Comparison of ENCODE assay signal across 28 cellular contexts in genomic region chr18:24611075-24611474, GRCh38.
"Had no signal": no experiment of that assay in that cellular context is flagged by ENCODE, and none has a peak within 500 bp of the region (broad histone marks: within the 10 kb centered on the region; RNA-seq: fewer than 3 reads in every experiment).

No MANE protein-coding gene starts in this region.

- H3K27ac Mint-ChIP-seq: activated CD4-positive, alpha-beta memory T cell treated with anti-CD3 and anti-CD28 coated beads for 36 hours; activated CD4-positive, alpha-beta T cell treated with anti-CD3 and anti-CD28 coated beads, Interleukin-2, amount 10 ng/mL, durations not matched to agents 24 days and 14 days; activated naive CD4-positive, alpha-beta T cell treated with anti-CD3 and anti-CD28 coated beads, Interleukin-2, amount 50 U/mL, for 72 hours; activated naive CD8-positive, alpha-beta T cell treated with anti-CD3 and anti-CD28 coated beads, Interleukin-2, amount 50 U/mL, for 24 hours had no signal

- H3K27me3 ChIP-seq: ascending aorta, body of pancreas, MG63, Peyer's patch, SJCRH30 had no signal

- H3K27ac ChIP-seq: ascending aorta, body of pancreas, Peyer's patch, RWPE1, SJCRH30 had no signal

- H3K4me3 Mint-ChIP-seq: activated CD4-positive, alpha-beta memory T cell treated with anti-CD3 and anti-CD28 coated beads for 36 hours; activated CD4-positive, alpha-beta T cell treated with anti-CD3 and anti-CD28 coated beads, Interleukin-2, amount 10 ng/mL, durations not matched to agents 24 days and 14 days; activated naive CD8-positive, alpha-beta T cell treated with anti-CD3 and anti-CD28 coated beads, Interleukin-2, amount 50 U/mL, for 24 hours; activated T-cell treated with anti-CD3 and anti-CD28 coated beads, Interleukin-2, amount 50 U/mL, for 4 hours; central memory CD8-positive, alpha-beta T cell had no signal

- H3K36me3 Mint-ChIP-seq: activated CD4-positive, alpha-beta memory T cell treated with anti-CD3 and anti-CD28 coated beads for 36 hours; activated naive CD4-positive, alpha-beta T cell treated with anti-CD3 and anti-CD28 coated beads, Interleukin-2, amount 50 U/mL, for 72 hours had no signal

- H3K4me2 ChIP-seq: SK-N-SH had no signal

- H3K9ac ChIP-seq: SK-N-SH had no signal

- H3K36me3 ChIP-seq: ascending aorta, MG63, Peyer's patch, SJCRH30 had no signal

- H3K4me1 ChIP-seq: ascending aorta, body of pancreas, Peyer's patch, SJCRH30 had no signal

- H3K4me3 ChIP-seq: ascending aorta, body of pancreas, MG63, Peyer's patch, SJCRH30 had no signal

- H3K4me1 Mint-ChIP-seq: activated CD4-positive, alpha-beta T cell treated with anti-CD3 and anti-CD28 coated beads, Interleukin-2, amount 10 ng/mL, durations not matched to agents 24 days and 14 days; activated naive CD8-positive, alpha-beta T cell treated with anti-CD3 and anti-CD28 coated beads, Interleukin-2, amount 50 U/mL, for 24 hours; central memory CD8-positive, alpha-beta T cell had no signal

- H3K9me3 Mint-ChIP-seq: activated CD4-positive, alpha-beta memory T cell treated with anti-CD3 and anti-CD28 coated beads for 36 hours; activated CD4-positive, alpha-beta T cell treated with anti-CD3 and anti-CD28 coated beads, Interleukin-2, amount 10 ng/mL, durations not matched to agents 24 days and 14 days; activated naive CD8-positive, alpha-beta T cell treated with anti-CD3 and anti-CD28 coated beads, Interleukin-2, amount 50 U/mL, for 24 hours; activated T-cell treated with anti-CD3 and anti-CD28 coated beads, Interleukin-2, amount 50 U/mL, for 4 hours; central memory CD8-positive, alpha-beta T cell had no signal

- H3K27me3 Mint-ChIP-seq: activated CD4-positive, alpha-beta memory T cell treated with anti-CD3 and anti-CD28 coated beads for 36 hours; activated CD4-positive, alpha-beta T cell treated with anti-CD3 and anti-CD28 coated beads, Interleukin-2, amount 10 ng/mL, durations not matched to agents 24 days and 14 days; activated naive CD8-positive, alpha-beta T cell treated with anti-CD3 and anti-CD28 coated beads, Interleukin-2, amount 50 U/mL, for 24 hours; central memory CD8-positive, alpha-beta T cell had no signal

- DNase-seq: activated CD4-positive, alpha-beta memory T cell treated with anti-CD3 and anti-CD28 coated beads for 36 hours; activated CD4-positive, CD25-positive, alpha-beta regulatory T cell treated with anti-CD3 and anti-CD28 coated beads, Interleukin-2, amount 50 U/mL, for 72 hours; activated CD8-positive, alpha-beta memory T cell treated with anti-CD3 and anti-CD28 coated beads for 24 hours; activated effector memory CD4-positive, alpha-beta T cell treated with anti-CD3 and anti-CD28 coated beads, Interleukin-2, amount 50 U/mL, for 16 hours; activated naive CD4-positive, alpha-beta T cell treated with Interleukin-2 at 50 U/mL for 16 hours; activated naive CD8-positive, alpha-beta T cell treated with anti-CD3 and anti-CD28 coated beads, Interleukin-2, amount 50 U/mL, for 24 hours; activated T-cell treated with anti-CD3 and anti-CD28 coated beads, Interleukin-2, amount 50 U/mL, for 4 hours; amniotic stem cell; body of pancreas; MG63; MV-4-11; NCI-H1092 treated with DMSO at 0.1 percent for 48 hours; NCI-H1417 treated with DMSO at 0.1 percent for 48 hours; NCI-H187; NCI-H2081; NCI-H526; NCI-H82; OCI-M1; Peyer's patch; Right ventricle myocardium superior; SJCRH30; SK-N-SH; T-helper 1 cell had no signal

- H3K9me3 ChIP-seq: ascending aorta, body of pancreas, MG63, Peyer's patch, SJCRH30, SK-N-SH had no signal
